Comparison of ENCODE assay signal across 8 cellular contexts in the genomic region with DNA sequence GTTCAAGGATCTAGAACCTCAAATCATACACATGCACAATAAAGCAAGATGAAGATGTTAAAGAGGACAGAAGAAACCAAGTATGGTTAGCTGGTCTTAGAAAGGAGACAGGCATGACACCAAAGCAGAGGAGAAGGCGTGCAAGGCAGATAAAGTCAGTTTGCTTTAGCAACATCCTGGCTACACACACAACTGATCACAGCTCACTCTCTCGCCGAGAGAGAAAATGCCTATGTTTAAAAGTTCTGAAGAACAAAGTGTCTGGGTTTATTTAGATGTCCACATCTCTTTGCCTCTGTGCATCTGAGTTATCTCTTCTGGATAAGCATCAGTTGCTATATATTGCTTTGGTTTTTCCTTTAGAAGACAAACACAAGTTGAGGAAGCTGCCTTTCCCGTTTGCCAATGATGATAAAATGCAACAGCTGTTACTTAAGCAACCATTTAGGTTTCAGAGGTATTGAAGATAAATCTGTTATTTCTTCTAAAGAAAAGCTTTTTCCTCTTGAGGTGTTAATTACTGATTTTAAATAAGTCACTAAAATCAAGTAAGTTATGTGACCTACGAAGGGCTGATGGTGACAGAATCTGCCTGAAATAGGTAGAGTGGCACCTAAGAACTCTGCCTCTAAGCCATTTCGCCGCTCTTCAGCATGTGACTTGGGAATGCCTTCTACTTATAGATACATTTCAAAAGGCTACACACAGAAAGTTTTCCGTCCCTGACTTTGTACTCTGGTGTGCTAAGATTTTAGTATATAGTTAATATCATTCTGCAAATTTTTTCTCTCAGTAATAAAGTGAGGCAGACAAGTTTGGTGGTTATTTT.
DNase-seq lines count a peak whose midpoint lies in the region; ATAC-seq lines count a peak whose summit lies in the region.

No MANE protein-coding gene starts in this region.

- DNase-seq in left ventricle myocardium superior (no peak), caudate nucleus (lab: John Stamatoyannopoulos, UW) (no peak), SKM-1 treated with dmso at 0.1 percent for 144 hours (lab: John Stamatoyannopoulos, UW; ENCODE audit: unreplicated experiment) (no peak), Kasumi-1 (lab: John Stamatoyannopoulos, UW) (no peak)
- DNase-seq in activated naive CD8-positive, alpha-beta T cell treated with anti-CD3 and anti-CD28 coated beads, Interleukin-2, amount 50 U/mL, for 24 hours, result no peak

- peak; percentile 25 for ATAC-seq in GM18508 (IDR thresholded peaks at IDR 0.05; ENCODE audit: insufficient read depth, unreplicated experiment)
- peak; percentile 32 for ATAC-seq in GM21515 (IDR thresholded peaks at IDR 0.05; ENCODE audit: unreplicated experiment)
- ATAC-seq in HG03432 (IDR thresholded peaks at IDR 0.05; ENCODE audit: unreplicated experiment), result peak; percentile 46
- peak; percentile 50 for ATAC-seq in left ventricle myocardium superior
- ATAC-seq in activated naive CD8-positive, alpha-beta T cell treated with anti-CD3 and anti-CD28 coated beads, Interleukin-2, amount 50 U/mL, for 24 hours, result no peak

- H3K4me3 Mint-ChIP-seq in activated naive CD8-positive, alpha-beta T cell treated with anti-CD3 and anti-CD28 coated beads, Interleukin-2, amount 50 U/mL, for 24 hours, result no peak overlapping the region

- no peaks in the 10 kb centered on the region for H3K9me3 Mint-ChIP-seq in activated naive CD8-positive, alpha-beta T cell treated with anti-CD3 and anti-CD28 coated beads, Interleukin-2, amount 50 U/mL, for 24 hours

- intact Hi-C loops in left ventricle myocardium superior (cut with micrococcal nuclease), result no loop called here

- H3K27me3 Mint-ChIP-seq in activated naive CD8-positive, alpha-beta T cell treated with anti-CD3 and anti-CD28 coated beads, Interleukin-2, amount 50 U/mL, for 24 hours, result no peaks in the 10 kb centered on the region

- no peak overlapping the region for H3K27ac ChIP-seq in caudate nucleus (ENCODE audit: low read depth, low read length)

- H3K36me3 Mint-ChIP-seq in activated naive CD8-positive, alpha-beta T cell treated with anti-CD3 and anti-CD28 coated beads, Interleukin-2, amount 50 U/mL, for 24 hours (ENCODE audit: low read depth), result peaks cover 3% of the 10 kb centered on the region

- peaks cover 47% of the 10 kb centered on the region for H3K4me1 Mint-ChIP-seq in activated naive CD8-positive, alpha-beta T cell treated with anti-CD3 and anti-CD28 coated beads, Interleukin-2, amount 50 U/mL, for 24 hours

- no peak overlapping the region for H3K27ac Mint-ChIP-seq in activated naive CD8-positive, alpha-beta T cell treated with anti-CD3 and anti-CD28 coated beads, Interleukin-2, amount 50 U/mL, for 24 hours
